ENCODE assay signal across 16 cellular contexts in the genomic region with DNA sequence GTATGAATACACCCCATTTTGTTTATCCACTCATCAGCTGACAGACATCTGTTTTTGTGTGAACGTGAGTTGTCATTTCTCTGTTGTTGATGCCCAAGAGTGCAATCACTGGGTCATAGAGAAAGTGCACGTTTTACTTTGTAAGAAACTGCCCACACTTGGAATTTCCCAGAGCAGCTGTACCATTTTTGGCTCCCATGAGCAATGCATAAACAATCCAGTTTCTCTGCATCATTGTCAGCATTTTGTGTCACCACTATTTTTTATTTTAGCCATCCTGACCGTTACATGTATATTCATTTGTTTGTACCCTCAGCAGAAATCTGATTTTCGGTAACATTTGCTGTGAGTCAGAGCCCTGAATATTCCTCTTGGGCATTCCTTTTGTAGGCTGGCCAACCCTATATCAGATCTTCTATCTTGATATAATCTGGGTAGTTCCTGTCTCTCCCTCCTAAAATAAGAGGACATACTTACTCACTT.
A peak's percentile ranks its signal among the peaks of the same experiment; 100 is the strongest.
DNase-seq lines count a peak whose midpoint lies in the region; FAIRE-seq and TF ChIP-seq lines count a peak whose summit lies in the region.
"Had no signal": no experiment of that assay in that cellular context is flagged by ENCODE, and none has a peak within 500 bp of the region (broad histone marks: within the 10 kb centered on the region; RNA-seq: fewer than 3 reads in every experiment).

No MANE protein-coding gene starts in this region.

- intact Hi-C loops in activated CD4-positive, alpha-beta T cell treated with anti-CD3 and anti-CD28 coated beads, Interleukin-2, amount 10 ng/mL, durations not matched to agents 24 days and 14 days (cut with micrococcal nuclease), result no loop called here

- no peak overlapping the region for H3K4me3 ChIP-seq in cardiac fibroblast (replicated peaks in 1 of 2; ENCODE audit: low read depth in 2 of 2, low read length in 2 of 2)
- H3K4me3 ChIP-seq: A549, gastrocnemius medialis, transverse colon had no signal

- H3K27me3 Mint-ChIP-seq in activated CD4-positive, alpha-beta T cell treated with anti-CD3 and anti-CD28 coated beads, Interleukin-2, amount 10 ng/mL, durations not matched to agents 24 days and 14 days, result no peaks in the 10 kb centered on the region
- H3K27me3 Mint-ChIP-seq: activated naive CD8-positive, alpha-beta T cell treated with anti-CD3 and anti-CD28 coated beads, Interleukin-2, amount 10 ng/mL, durations not matched to agents 7 days and 5 days; T-cell had no signal

- no peak for TF ChIP-seq CTCF in cardiac fibroblast (IDR thresholded peaks at IDR 0.05; ENCODE audit: low read depth, low read length)

- DNase-seq in activated CD4-positive, alpha-beta T cell treated with anti-CD3 and anti-CD28 coated beads, Interleukin-2, amount 10 ng/mL, durations not matched to agents 24 days and 14 days, result no peak
- no peak for DNase-seq in activated CD4-positive, alpha-beta T cell treated with anti-CD3 and anti-CD28 coated beads, Interleukin-2, amount 50 U/mL, for 48 hours
- DNase-seq in LHCN-M2 (ENCODE audit: low read depth) (peak; percentile 93), cardiac fibroblast (ENCODE audit: low read depth in 2 of 2) (peak; percentile 42 to 81), renal cortical epithelial cell (ENCODE audit: low read depth) (peak; percentile 3), SW480 (ENCODE audit: low spot score) (no peak), urothelium cell line (ENCODE audit: low spot score) (no peak), AML-193 (lab: John Stamatoyannopoulos, UW) (no peak)
- DNase-seq: activated naive CD8-positive, alpha-beta T cell treated with anti-CD3 and anti-CD28 coated beads, Interleukin-2, amount 10 ng/mL, durations not matched to agents 7 days and 5 days; central memory CD4-positive, alpha-beta T cell; gastrocnemius medialis; GOT3; T-cell; transverse colon had no signal

- no peak overlapping the region for H3K4me3 Mint-ChIP-seq in activated CD4-positive, alpha-beta T cell treated with anti-CD3 and anti-CD28 coated beads, Interleukin-2, amount 10 ng/mL, durations not matched to agents 24 days and 14 days
- H3K4me3 Mint-ChIP-seq: activated naive CD8-positive, alpha-beta T cell treated with anti-CD3 and anti-CD28 coated beads, Interleukin-2, amount 10 ng/mL, durations not matched to agents 7 days and 5 days; T-cell; WTC11 had no signal

- no peaks in the 10 kb centered on the region for H3K9me3 Mint-ChIP-seq in activated CD4-positive, alpha-beta T cell treated with anti-CD3 and anti-CD28 coated beads, Interleukin-2, amount 10 ng/mL, durations not matched to agents 24 days and 14 days
- H3K9me3 Mint-ChIP-seq: activated naive CD8-positive, alpha-beta T cell treated with anti-CD3 and anti-CD28 coated beads, Interleukin-2, amount 10 ng/mL, durations not matched to agents 7 days and 5 days; T-cell; WTC11 had no signal

- no peak for FAIRE-seq in urothelium cell line (lab: Jason Lieb, UNC)

- H3K36me3 Mint-ChIP-seq in activated CD4-positive, alpha-beta T cell treated with anti-CD3 and anti-CD28 coated beads, Interleukin-2, amount 10 ng/mL, durations not matched to agents 24 days and 14 days (ENCODE audit: low read depth), result peaks cover 41% of the 10 kb centered on the region

- H3K27ac Mint-ChIP-seq in activated CD4-positive, alpha-beta T cell treated with anti-CD3 and anti-CD28 coated beads, Interleukin-2, amount 10 ng/mL, durations not matched to agents 24 days and 14 days, result peak overlapping the region; percentile 77
- H3K27ac Mint-ChIP-seq: activated naive CD8-positive, alpha-beta T cell treated with anti-CD3 and anti-CD28 coated beads, Interleukin-2, amount 10 ng/mL, durations not matched to agents 7 days and 5 days; T-cell; WTC11 had no signal

- peaks cover 7% of the 10 kb centered on the region for H3K4me1 Mint-ChIP-seq in activated CD4-positive, alpha-beta T cell treated with anti-CD3 and anti-CD28 coated beads, Interleukin-2, amount 10 ng/mL, durations not matched to agents 24 days and 14 days
- H3K4me1 Mint-ChIP-seq: activated naive CD8-positive, alpha-beta T cell treated with anti-CD3 and anti-CD28 coated beads, Interleukin-2, amount 10 ng/mL, durations not matched to agents 7 days and 5 days; T-cell had no signal

Comparison
In these comparisons a context has a peak if more than half of its experiments do, and no peak if none do; other contexts are left out.
1. DNase-seq: peak in LHCN-M2 (single experiment), cardiac fibroblast (2 of 2) and renal cortical epithelial cell (single experiment); none in activated CD4-positive, alpha-beta T cell treated with anti-CD3 and anti-CD28 coated beads, Interleukin-2, amount 10 ng/mL, durations not matched to agents 24 days and 14 days (single experiment), activated CD4-positive, alpha-beta T cell treated with anti-CD3 and anti-CD28 coated beads, Interleukin-2, amount 50 U/mL, for 48 hours (0 of 2), SW480 (single experiment), urothelium cell line (single experiment) and AML-193 (0 of 2).